In genomic region chr1:1373051-1373450, GRCh38 we compare ENCODE assay signal across 14 cellular contexts. TPM values are rescaled to one million over a fixed set of nuclear protein-coding genes. Genes with fewer than 3 reads are reported as not detected.
DNase-seq lines count a peak whose midpoint lies in the region; ATAC-seq and TF ChIP-seq lines count a peak whose summit lies in the region.
"Had no signal": no experiment of that assay in that cellular context is flagged by ENCODE, and none has a peak within 500 bp of the region (broad histone marks: within the 10 kb centered on the region; RNA-seq: fewer than 3 reads in every experiment).

No MANE protein-coding gene starts in this region.

- peaks cover 0 to 41% (median 23%) of the 10 kb centered on the region in 3 donors for H3K4me1 Mint-ChIP-seq in T-cell
- peaks cover 12 to 32% of the 10 kb centered on the region in 2 donors for H3K4me1 Mint-ChIP-seq in immature natural killer cell

- H3K27me3 Mint-ChIP-seq in T-cell (no peaks in the 10 kb centered on the region), immature natural killer cell (ENCODE audit: low read depth in 3 of 3) (peaks cover 4 to 11% (median 6%) of the 10 kb centered on the region in 3 donors)

- peak; percentile 48 for DNase-seq in Right ventricle myocardium inferior (ENCODE audit: missing footprints)
- no peak for DNase-seq in heart right ventricle
- no peak for DNase-seq in T-cell
- DNase-seq in immature natural killer cell = no peak
- no peak for DNase-seq in stimulated activated naive CD4-positive, alpha-beta T cell treated with Interleukin-2 at 50 U/mL for 16 hours (lab: John Stamatoyannopoulos, UW)
- no peak for DNase-seq in T-helper 9 cell
- DNase-seq in NK-92 treated with Interleukin-12 subunit alpha and Interleukin-12 subunit beta, amount 100 ng/mL, for 24 hours (lab: John Stamatoyannopoulos, UW) = no peak
- DNase-seq: activated CD4-positive, CD25-positive, alpha-beta regulatory T cell treated with anti-CD3 and anti-CD28 coated beads, Interleukin-2, amount 50 U/mL, for 72 hours; amniotic stem cell; NCI-H1105; NCI-H510A; SIG-M5; stimulated activated CD8-positive, alpha-beta memory T cell treated with anti-CD3 and anti-CD28 coated beads, Interleukin-4, amount 100 ng/mL, for 48 hours had no signal

- POLR2A ChIA-PET in T-cell (lab: Charles Lee) = no interaction called here

- H3K27ac Mint-ChIP-seq in T-cell = peak overlapping the region in 1 of 2 donors; percentile 76
- H3K27ac Mint-ChIP-seq in immature natural killer cell = peak overlapping the region in 5 of 6 donors; percentile 23 to 75 (median 64)

- 88% methylated on average over 13 of the region's 13 CpGs for WGBS in heart right ventricle, 2 donors

- peaks cover 16 to 45% (median 38%) of the 10 kb centered on the region in 9 donors for H3K4me1 ChIP-seq in heart right ventricle

- CTCF ChIA-PET in T-cell (lab: Charles Lee) = no interaction called here

- intact Hi-C loops in Right ventricle myocardium inferior (cut with DNase I) = loop anchor here (1.0 to 2.0 kb wide), 2 partner anchors 21 to 24 kb away; partner anchors contain the start of gene DVL1
- intact Hi-C loops in heart right ventricle (cut with DNase I) = loop anchor here in 1 of 10 donors (10.0 kb wide), 1 partner anchor 132 kb away; no protein-coding TSS in a partner anchor

- H3K4me3 Mint-ChIP-seq in T-cell (peak overlapping the region; percentile 83 to 91 (median 88)), immature natural killer cell (peak overlapping the region in 4 of 5 donors; percentile 32 to 74 (median 58))

- ATAC-seq in Right ventricle myocardium inferior = no peak
- ATAC-seq in heart right ventricle = no peak
- ATAC-seq in T-cell (replicated peaks in 1 of 4) = no peak
- ATAC-seq in GM21390 (IDR thresholded peaks at IDR 0.05; ENCODE audit: unreplicated experiment) = no peak

- no peak for TF ChIP-seq CTCF in heart right ventricle (IDR thresholded peaks at IDR 0.05)

- H3K36me3 Mint-ChIP-seq in T-cell (no peaks in the 10 kb centered on the region), immature natural killer cell (no peaks in the 10 kb centered on the region)

- H3K36me3 ChIP-seq in heart right ventricle = peaks cover 0 to 19% (median 0%) of the 10 kb centered on the region in 9 donors

- no peaks in the 10 kb centered on the region for H3K27me3 ChIP-seq in heart right ventricle

- no peak overlapping the region for H3K27ac ChIP-seq in heart right ventricle

- peak overlapping the region in 1 of 10 donors; percentile 79 for H3K4me3 ChIP-seq in heart right ventricle

- H3K9me3 ChIP-seq in heart right ventricle = no peaks in the 10 kb centered on the region

- H3K9me3 Mint-ChIP-seq in T-cell (no peaks in the 10 kb centered on the region), immature natural killer cell (no peaks in the 10 kb centered on the region)

RNA-seq across cellular contexts. Expression of gene AURKAIP1, which starts 2.0 kb away (rescaled TPM):
- 265 TPM for total RNA-seq in Right ventricle myocardium inferior
- total RNA-seq in heart right ventricle = 100 to 1,000 TPM; 176 to 251 (median 193) TPM
- polyA plus RNA-seq in heart right ventricle = 100 to 1,000 TPM; 376 to 528 TPM
- 10 to 100 TPM; 58.8 to 91.7 (median 86.0) TPM for total RNA-seq in T-cell
- 100 to 1,000 TPM; 168 to 216 (median 190) TPM for polyA plus RNA-seq in immature natural killer cell

RNA-seq across cellular contexts. Expression of gene MXRA8, which starts 14.7 kb away (rescaled TPM):
- 21.8 TPM for total RNA-seq in Right ventricle myocardium inferior
- 10 to 100 TPM in 9 of 10 donors, 1 to 10 TPM in 1; 7.2 to 23.3 (median 14.6) TPM for total RNA-seq in heart right ventricle
- 10 to 100 TPM; 28.7 to 35.6 TPM for polyA plus RNA-seq in heart right ventricle
- 1 to 10 TPM in 4 of 5 donors, under 1 TPM in 1; 0.99 to 6.8 (median 1.9) TPM for total RNA-seq in T-cell
- not detected for polyA plus RNA-seq in immature natural killer cell

RNA-seq across cellular contexts. Expression of gene DVL1, which starts 23.8 kb away (rescaled TPM):
- total RNA-seq in Right ventricle myocardium inferior (119 TPM), heart right ventricle (100 to 1,000 TPM in 3 of 10 donors, 10 to 100 TPM in 7; 64.7 to 153 (median 78.0) TPM), T-cell (10 to 100 TPM; 43.6 to 70.4 (median 64.9) TPM)
- polyA plus RNA-seq in heart right ventricle (100 to 1,000 TPM in 1 of 2 donors, 10 to 100 TPM in 1; 75.4 to 153 TPM), immature natural killer cell (1 to 10 TPM in 2 of 3 donors, under 1 TPM in 1; 0.78 to 1.5 (median 1.4) TPM)

RNA-seq across cellular contexts. Expression of gene CCNL2, which starts 26.1 kb away (rescaled TPM):
- 49.4 TPM for total RNA-seq in Right ventricle myocardium inferior
- total RNA-seq in heart right ventricle = 10 to 100 TPM; 38.5 to 77.5 (median 47.7) TPM
- polyA plus RNA-seq in heart right ventricle = 100 to 1,000 TPM in 1 of 2 donors, 10 to 100 TPM in 1; 57.3 to 243 TPM
- 100 to 1,000 TPM; 250 to 418 (median 376) TPM for total RNA-seq in T-cell
- 10 to 100 TPM; 16.7 to 34.6 (median 22.0) TPM for polyA plus RNA-seq in immature natural killer cell

RNA-seq across cellular contexts. Expression of gene MRPL20, which starts 34.0 kb away (rescaled TPM):
- 140 TPM for total RNA-seq in Right ventricle myocardium inferior
- 100 to 1,000 TPM; 116 to 162 (median 132) TPM for total RNA-seq in heart right ventricle
- polyA plus RNA-seq in heart right ventricle = 100 to 1,000 TPM; 124 to 224 TPM
- 100 to 1,000 TPM; 106 to 123 (median 114) TPM for total RNA-seq in T-cell
- 100 to 1,000 TPM; 167 to 194 (median 182) TPM for polyA plus RNA-seq in immature natural killer cell
